10 cellular contexts compared by ENCODE assay signal in the genomic region with DNA sequence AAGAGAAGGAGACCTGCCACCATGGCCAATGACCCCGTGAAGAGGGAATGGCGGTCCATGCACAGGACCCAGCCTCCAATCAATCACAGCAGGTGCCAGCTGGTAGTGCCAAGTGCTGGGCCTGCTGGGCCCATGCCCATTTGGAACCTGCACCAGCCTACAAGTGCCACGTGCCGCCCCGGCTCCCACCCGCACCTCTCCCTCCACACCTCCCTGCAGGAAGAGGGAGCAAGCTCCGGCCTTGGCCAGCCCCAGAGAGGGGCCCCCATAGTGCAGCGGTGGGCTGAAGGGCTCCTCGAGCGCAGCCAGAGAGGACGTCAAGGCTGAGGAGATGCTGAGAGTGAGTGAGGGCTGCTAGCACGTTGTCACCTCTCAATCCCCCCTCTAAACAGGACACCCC. TPM values are rescaled to one million over a fixed set of nuclear protein-coding genes. Genes with fewer than 3 reads are reported as not detected.
"Had no signal": no experiment of that assay in that cellular context is flagged by ENCODE, and none has a peak within 500 bp of the region (broad histone marks: within the 10 kb centered on the region; RNA-seq: fewer than 3 reads in every experiment).

No MANE protein-coding gene starts in this region.

- H3K4me3 Mint-ChIP-seq: GM23338, H9, HFFc6 had no signal

- H3K36me3 ChIP-seq: HAP-1 had no signal

- DNase-seq: GM23248, GOT3, H7, H9, HCEC 1CT, HFFc6 had no signal

- H3K4me1 Mint-ChIP-seq: GM23338 had no signal

- H3K4me1 ChIP-seq: HAP-1 had no signal

- H3K27ac Mint-ChIP-seq: GM23338, H9, HFFc6 had no signal

- H3K27ac ChIP-seq: GM23248 had no signal

- FAIRE-seq: H1, H54 had no signal

- H3K4me3 ChIP-seq: GM23248, GM23338, HAP-1 had no signal

- H3K9me3 ChIP-seq: HAP-1 had no signal

RNA-seq across cellular contexts. Expression of a gene that starts 37.8 kb away (rescaled TPM):
- total RNA-seq: H1, H9 had no signal
